In the genomic region with DNA sequence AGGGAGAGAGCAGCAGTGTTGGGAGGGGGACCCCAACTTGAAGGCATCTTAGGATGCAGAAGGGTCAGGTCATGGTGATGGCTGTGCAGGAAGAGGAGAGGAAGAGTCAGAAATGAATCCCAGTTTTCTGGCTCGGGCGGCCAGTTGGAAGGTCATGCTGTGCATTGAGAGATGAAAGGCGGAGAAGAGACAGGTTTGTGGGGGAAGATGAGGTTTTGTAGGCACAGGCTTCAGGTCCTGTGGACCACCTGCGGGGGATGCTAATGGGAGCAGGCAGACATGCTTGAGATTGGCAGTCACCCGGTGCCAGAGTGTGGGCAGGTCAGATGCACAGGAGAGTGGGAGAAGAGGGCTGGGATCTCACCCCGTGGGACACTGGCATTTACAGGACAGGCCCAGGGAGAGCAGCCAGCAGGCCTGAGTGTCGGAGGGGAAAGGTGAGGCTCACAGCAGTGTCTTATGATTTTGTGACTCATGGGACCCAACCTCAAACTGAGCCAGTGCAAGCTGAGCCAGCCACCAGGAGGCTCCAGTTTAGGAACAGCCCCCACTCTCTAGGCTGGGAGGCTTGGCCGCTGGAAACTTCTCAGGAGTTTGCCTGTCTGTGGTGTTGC, we compare ENCODE assay signal across 16 cellular contexts. TPM values are rescaled to one million over a fixed set of nuclear protein-coding genes. Genes with fewer than 3 reads are reported as not detected.
DNase-seq lines count a peak whose midpoint lies in the region; ATAC-seq and TF ChIP-seq lines count a peak whose summit lies in the region.
"Had no signal": no experiment of that assay in that cellular context is flagged by ENCODE, and none has a peak within 500 bp of the region (broad histone marks: within the 10 kb centered on the region; RNA-seq: fewer than 3 reads in every experiment).

No MANE protein-coding gene starts in this region.

- H3K36me3 ChIP-seq in ascending aorta, result no peaks in the 10 kb centered on the region
- H3K36me3 ChIP-seq: SJSA1, thyroid gland had no signal

- H3K4me1 Mint-ChIP-seq in stimulated activated naive CD8-positive, alpha-beta T cell treated with anti-CD3 and anti-CD28 coated beads, Interleukin-15, amount 100 ng/mL, for 72 hours, result peaks cover 17% of the 10 kb centered on the region
- peaks cover 14% of the 10 kb centered on the region for H3K4me1 Mint-ChIP-seq in T-helper 17 cell
- H3K4me1 Mint-ChIP-seq: B cell, memory B cell had no signal

- H3K9me3 Mint-ChIP-seq in stimulated activated naive CD8-positive, alpha-beta T cell treated with anti-CD3 and anti-CD28 coated beads, Interleukin-15, amount 100 ng/mL, for 72 hours, result no peaks in the 10 kb centered on the region
- H3K9me3 Mint-ChIP-seq: dendritic cell treated with granulocyte-macrophage colony-stimulating factor and Interleukin-4, amounts not matched to agents 40 ng/mL and 50 ng/mL, for 4 days; memory B cell had no signal

- H3K27me3 Mint-ChIP-seq in stimulated activated naive CD8-positive, alpha-beta T cell treated with anti-CD3 and anti-CD28 coated beads, Interleukin-15, amount 100 ng/mL, for 72 hours, result no peaks in the 10 kb centered on the region
- H3K27me3 Mint-ChIP-seq in T-helper 17 cell, result peaks cover 15% of the 10 kb centered on the region

- H3K9me3 ChIP-seq in T-helper 17 cell (ENCODE audit: control insufficient read depth, low read length, poor library complexity, severe bottlenecking), result no peaks in the 10 kb centered on the region
- H3K9me3 ChIP-seq in ascending aorta, result no peaks in the 10 kb centered on the region
- H3K9me3 ChIP-seq: SJSA1, thyroid gland had no signal

- DNase-seq in stimulated activated naive CD8-positive, alpha-beta T cell treated with anti-CD3 and anti-CD28 coated beads, Interleukin-15, Interleukin-2, amounts not matched to agents 100 U/mL and 50 U/mL, for 24 hours, result peak; percentile 13
- DNase-seq in stimulated activated naive CD8-positive, alpha-beta T cell treated with anti-CD3 and anti-CD28 coated beads, Interleukin-15, amount 100 ng/mL, for 72 hours, result no peak
- no peak for DNase-seq in cardiac fibroblast (ENCODE audit: low read depth in 2 of 2)
- DNase-seq in iPS-NIHi7 (ENCODE audit: extremely low spot score), result peak; percentile 59
- DNase-seq in kidney tubule cell (ENCODE audit: low spot score), result no peak
- no peak for DNase-seq in SW480 (ENCODE audit: low spot score)
- no peak for DNase-seq in T-helper 17 cell
- DNase-seq in ascending aorta (ENCODE audit: low spot score in 2 of 2), result no peak
- DNase-seq: GDM1, NCI-H1092 treated with DMSO at 0.1 percent for 48 hours, NCI-H526 treated with DMSO at 0.1 percent for 48 hours, thyroid gland had no signal

- no peaks in the 10 kb centered on the region for H3K4me1 ChIP-seq in ascending aorta
- H3K4me1 ChIP-seq: SJSA1 had no signal

- intact Hi-C loops in ascending aorta (cut with DNase I), result no loop called here

- H3K4me3 Mint-ChIP-seq in stimulated activated naive CD8-positive, alpha-beta T cell treated with anti-CD3 and anti-CD28 coated beads, Interleukin-15, amount 100 ng/mL, for 72 hours, result no peak overlapping the region
- H3K4me3 Mint-ChIP-seq in T-helper 17 cell, result no peak overlapping the region
- H3K4me3 Mint-ChIP-seq: B cell; dendritic cell treated with granulocyte-macrophage colony-stimulating factor and Interleukin-4, amounts not matched to agents 40 ng/mL and 50 ng/mL, for 4 days; memory B cell had no signal

- no peak overlapping the region for H3K27ac Mint-ChIP-seq in stimulated activated naive CD8-positive, alpha-beta T cell treated with anti-CD3 and anti-CD28 coated beads, Interleukin-15, amount 100 ng/mL, for 72 hours
- no peak overlapping the region for H3K27ac Mint-ChIP-seq in T-helper 17 cell
- H3K27ac Mint-ChIP-seq: B cell; dendritic cell treated with granulocyte-macrophage colony-stimulating factor and Interleukin-4, amounts not matched to agents 40 ng/mL and 50 ng/mL, for 4 days; memory B cell had no signal

- TF ChIP-seq CTCF in cardiac fibroblast (IDR thresholded peaks at IDR 0.05; ENCODE audit: low read depth, low read length) (peak; percentile 4), ascending aorta (IDR thresholded peaks at IDR 0.05) (no peak)

- H3K4me3 ChIP-seq in cardiac fibroblast (replicated peaks in 1 of 2; ENCODE audit: low read depth in 2 of 2, low read length in 2 of 2) (no peak overlapping the region), ascending aorta (no peak overlapping the region)
- H3K4me3 ChIP-seq: SJSA1, thyroid gland had no signal

- peaks cover 2% of the 10 kb centered on the region for H3K36me3 Mint-ChIP-seq in T-helper 17 cell (ENCODE audit: low read depth)
- H3K36me3 Mint-ChIP-seq: memory B cell had no signal

- peak; percentile 81 for ATAC-seq in stimulated activated naive CD8-positive, alpha-beta T cell treated with anti-CD3 and anti-CD28 coated beads, Interleukin-15, Interleukin-2, amounts not matched to agents 100 U/mL and 50 U/mL, for 24 hours
- no peak for ATAC-seq in stimulated activated naive CD8-positive, alpha-beta T cell treated with anti-CD3 and anti-CD28 coated beads, Interleukin-15, amount 100 ng/mL, for 72 hours
- ATAC-seq in T-helper 17 cell, result no peak

- no peak overlapping the region for H3K27ac ChIP-seq in ascending aorta
- H3K27ac ChIP-seq: SJSA1 had no signal

- H3K27me3 ChIP-seq in ascending aorta, result no peaks in the 10 kb centered on the region
- H3K27me3 ChIP-seq: SJSA1, thyroid gland had no signal

RNA-seq across cellular contexts. Expression of a gene that starts 17.5 kb away (rescaled TPM):
- 1 to 10 TPM; 6.3 to 8.4 TPM for total RNA-seq in T-helper 17 cell
- 29.3 TPM for total RNA-seq in ascending aorta

Comparison
In these comparisons a context has a peak if more than half of its experiments do, and no peak if none do; other contexts are left out.
1. DNase-seq: peak in stimulated activated naive CD8-positive, alpha-beta T cell treated with anti-CD3 and anti-CD28 coated beads, Interleukin-15, Interleukin-2, amounts not matched to agents 100 U/mL and 50 U/mL, for 24 hours (single experiment) and iPS-NIHi7 (single experiment); none in stimulated activated naive CD8-positive, alpha-beta T cell treated with anti-CD3 and anti-CD28 coated beads, Interleukin-15, amount 100 ng/mL, for 72 hours (0 of 2), cardiac fibroblast (0 of 2), kidney tubule cell (single experiment), SW480 (single experiment), T-helper 17 cell (0 of 3) and ascending aorta (0 of 2).